Comparison of ENCODE assay signal across 21 cellular contexts in the genomic region with DNA sequence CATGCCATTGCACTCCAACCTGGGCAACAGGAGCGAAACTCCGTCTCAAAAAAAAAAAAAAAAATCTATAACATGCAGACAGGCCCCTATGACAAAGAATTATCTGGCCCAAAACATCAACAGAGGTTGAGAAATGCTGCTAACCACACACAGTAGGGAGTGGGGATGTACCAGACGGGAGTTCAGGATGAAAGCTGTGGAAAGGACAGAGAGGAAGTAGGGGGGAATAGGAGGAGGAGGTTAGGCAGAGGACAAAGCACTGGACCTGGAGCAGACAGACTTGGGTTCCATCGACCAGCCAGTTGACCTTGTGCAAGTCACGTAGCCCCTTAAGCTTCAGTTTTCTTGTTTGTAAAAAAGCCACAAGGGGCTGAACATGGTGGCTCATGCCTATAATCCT. TPM values are rescaled to one million over a fixed set of nuclear protein-coding genes. Genes with fewer than 3 reads are reported as not detected.
"Had no signal": no experiment of that assay in that cellular context is flagged by ENCODE, and none has a peak within 500 bp of the region (broad histone marks: within the 10 kb centered on the region; RNA-seq: fewer than 3 reads in every experiment).

No MANE protein-coding gene starts in this region.

- H3K27ac Mint-ChIP-seq: activated CD4-positive, alpha-beta memory T cell treated with anti-CD3 and anti-CD28 coated beads for 36 hours; activated CD8-positive, alpha-beta memory T cell treated with anti-CD3 and anti-CD28 coated beads, Interleukin-2, amount 10 ng/mL, durations not matched to agents 7 days and 5 days; activated naive CD4-positive, alpha-beta T cell treated with anti-CD3 and anti-CD28 coated beads, Interleukin-2, amount 10 ng/mL, durations not matched to agents 7 days and 5 days; stimulated activated naive B cell treated with anti-CD40 and anti-IgM and Interleukin-4, amounts not matched to agents 10 μg/mL and 1 μg/mL and 100 μg/mL, for 72 hours had no signal

- DNase-seq: activated CD8-positive, alpha-beta memory T cell treated with anti-CD3 and anti-CD28 coated beads, Interleukin-2, amount 10 ng/mL, durations not matched to agents 7 days and 5 days; activated naive CD4-positive, alpha-beta T cell treated with anti-CD3 and anti-CD28 coated beads, Interleukin-2, amount 10 ng/mL, durations not matched to agents 7 days and 5 days; activated T-cell treated with anti-CD3 and anti-CD28 coated beads, Interleukin-2, amount 50 U/mL, for 1 hour; hippocampal formation; kidney; left lung; mammary epithelial cell; naive B cell; stimulated activated CD4-positive, alpha-beta T cell treated with anti-CD3 and anti-CD28 coated beads, Interleukin-15, amount 100 ng/mL, for 24 hours; stimulated activated CD4-positive, alpha-beta T cell treated with anti-CD3 and anti-CD28 coated beads, Interleukin-4, amount 100 ng/mL, for 1 hour; stimulated activated naive B cell treated with anti-CD40 and anti-IgM and Interleukin-4, amounts not matched to agents 10 μg/mL and 1 μg/mL and 100 μg/mL, for 72 hours; T-helper 1 cell; T1000; trophoblast cell had no signal

- H3K36me3 Mint-ChIP-seq: activated CD4-positive, alpha-beta memory T cell treated with anti-CD3 and anti-CD28 coated beads for 36 hours; activated CD8-positive, alpha-beta memory T cell treated with anti-CD3 and anti-CD28 coated beads, Interleukin-2, amount 10 ng/mL, durations not matched to agents 7 days and 5 days; activated naive CD4-positive, alpha-beta T cell treated with anti-CD3 and anti-CD28 coated beads, Interleukin-2, amount 10 ng/mL, durations not matched to agents 7 days and 5 days; naive B cell; stimulated activated naive B cell treated with anti-CD40 and anti-IgM and Interleukin-4, amounts not matched to agents 10 μg/mL and 1 μg/mL and 100 μg/mL, for 72 hours had no signal

- H3K27me3 ChIP-seq: brain microvascular endothelial cell, esophagus muscularis mucosa, left lung had no signal

- H3K9ac ChIP-seq: parathyroid adenoma had no signal

- H3K9me3 Mint-ChIP-seq: activated CD4-positive, alpha-beta memory T cell treated with anti-CD3 and anti-CD28 coated beads for 36 hours; activated naive CD4-positive, alpha-beta T cell treated with anti-CD3 and anti-CD28 coated beads, Interleukin-2, amount 10 ng/mL, durations not matched to agents 7 days and 5 days; naive B cell; stimulated activated naive B cell treated with anti-CD40 and anti-IgM and Interleukin-4, amounts not matched to agents 10 μg/mL and 1 μg/mL and 100 μg/mL, for 72 hours had no signal

- H2AFZ ChIP-seq: parathyroid adenoma had no signal

- FAIRE-seq: endometrium, kidney had no signal

- H3K4me3 ChIP-seq: esophagus muscularis mucosa, left lung had no signal

- H3K4me1 ChIP-seq: left lung, parathyroid adenoma had no signal

- H3K9me3 ChIP-seq: esophagus muscularis mucosa, left lung had no signal

- H3K4me1 Mint-ChIP-seq: activated CD8-positive, alpha-beta memory T cell treated with anti-CD3 and anti-CD28 coated beads, Interleukin-2, amount 10 ng/mL, durations not matched to agents 7 days and 5 days; activated naive CD4-positive, alpha-beta T cell treated with anti-CD3 and anti-CD28 coated beads, Interleukin-2, amount 10 ng/mL, durations not matched to agents 7 days and 5 days; naive B cell had no signal

- H3K27ac ChIP-seq: brain microvascular endothelial cell, esophagus muscularis mucosa, left lung, parathyroid adenoma, VCaP had no signal

- H3K4me3 Mint-ChIP-seq: activated CD4-positive, alpha-beta memory T cell treated with anti-CD3 and anti-CD28 coated beads for 36 hours; activated CD8-positive, alpha-beta memory T cell treated with anti-CD3 and anti-CD28 coated beads, Interleukin-2, amount 10 ng/mL, durations not matched to agents 7 days and 5 days; activated naive CD4-positive, alpha-beta T cell treated with anti-CD3 and anti-CD28 coated beads, Interleukin-2, amount 10 ng/mL, durations not matched to agents 7 days and 5 days; stimulated activated naive B cell treated with anti-CD40 and anti-IgM and Interleukin-4, amounts not matched to agents 10 μg/mL and 1 μg/mL and 100 μg/mL, for 72 hours had no signal

- H3K36me3 ChIP-seq: brain microvascular endothelial cell, esophagus muscularis mucosa, left lung had no signal

RNA-seq across cellular contexts. Expression of gene LRP4, which starts 12.5 kb away (rescaled TPM):
- total RNA-seq: mononuclear cell had no signal
